ENCODE assay signal across 8 cellular contexts in the genomic region with DNA sequence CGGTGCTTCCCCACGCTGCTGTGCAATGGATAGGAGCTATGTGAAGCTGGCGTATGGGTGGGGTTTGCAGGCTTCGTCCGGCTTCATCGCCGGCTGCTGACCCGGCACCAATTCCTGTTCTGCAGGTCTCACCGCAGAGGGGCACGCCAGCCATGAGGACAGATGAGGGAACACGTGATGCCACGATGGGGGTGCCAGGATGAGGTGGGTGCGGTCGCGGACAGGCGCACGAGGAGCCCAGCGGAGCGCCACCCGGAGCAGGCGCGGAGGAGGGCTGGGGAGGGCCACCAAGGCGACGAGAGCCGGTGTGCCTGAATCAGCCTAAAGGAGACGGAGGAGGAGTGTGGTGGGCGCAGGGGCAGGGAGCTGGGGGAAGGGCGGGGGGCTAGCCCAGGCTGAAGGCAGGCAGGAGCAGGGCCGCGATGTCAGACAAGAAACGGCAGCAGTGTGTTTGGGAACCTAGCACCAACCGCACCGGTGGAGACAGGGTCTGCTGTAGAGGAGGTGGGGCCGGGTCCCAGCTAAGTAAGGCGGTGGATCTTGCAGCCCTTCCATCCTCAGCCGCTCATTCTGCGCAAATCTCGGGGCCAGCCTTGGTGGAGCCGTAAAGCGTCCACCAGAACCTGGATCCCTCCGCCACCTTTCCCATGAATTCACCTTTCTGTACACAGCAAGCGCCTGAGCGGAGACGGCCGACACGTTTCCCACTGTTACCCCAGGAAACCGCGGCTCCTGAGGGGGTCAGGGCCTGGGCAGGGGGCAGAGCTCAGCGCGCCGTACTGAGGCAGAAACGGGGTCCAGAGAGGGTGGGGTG. TPM values are rescaled to one million over a fixed set of nuclear protein-coding genes. Genes with fewer than 3 reads are reported as not detected.
A peak's percentile ranks its signal among the peaks of the same experiment; 100 is the strongest.
DNase-seq lines count a peak whose midpoint lies in the region; ATAC-seq and TF ChIP-seq lines count a peak whose summit lies in the region.

No MANE protein-coding gene starts in this region.

- peak; percentile 49 for ATAC-seq in T-helper 17 cell
- peak; percentile 39 for ATAC-seq in lung (ENCODE audit: insufficient read depth, low FRiP score)

- peak overlapping the region; percentile 4 for H3K27ac Mint-ChIP-seq in T-helper 17 cell

- H3K27ac ChIP-seq in KOPT-K1 (ENCODE audit: low read depth, low read length, poor library complexity, severe bottlenecking) (peak overlapping the region; percentile 74), duodenal mucosa (ENCODE audit: low read depth, low read length) (no peak overlapping the region), lung (ENCODE audit: low read depth in 1 of 2, low read length in 1 of 2) (no peak overlapping the region)

- DNase-seq in activated naive CD4-positive, alpha-beta T cell treated with Interleukin-2 at 50 U/mL for 16 hours: peak; percentile 24
- no peak for DNase-seq in activated naive CD4-positive, alpha-beta T cell (lab: John Stamatoyannopoulos, UW)
- DNase-seq in T-helper 17 cell (no peak), lung (ENCODE audit: low spot score) (no peak), superior temporal gyrus (ENCODE audit: extremely low spot score) (peak; percentile 47), amniotic stem cell (lab: John Stamatoyannopoulos, UW) (no peak)

- H3K4me1 ChIP-seq in duodenal mucosa (ENCODE audit: control insufficient read depth in 1 of 2, insufficient read depth in 2 of 2, low read length in 2 of 2) (peaks cover 13 to 18% of the 10 kb centered on the region in 2 donors), lung (ENCODE audit: control insufficient read depth in 2 of 2, insufficient read depth in 2 of 2, low read length in 2 of 2) (peaks cover 0 to 10% of the 10 kb centered on the region in 2 donors)

- peaks cover 7 to 11% of the 10 kb centered on the region in 2 donors for H3K27me3 ChIP-seq in duodenal mucosa (ENCODE audit: control insufficient read depth in 1 of 2, insufficient read depth in 2 of 2, low read length in 2 of 2)
- H3K27me3 ChIP-seq in lung (ENCODE audit: control insufficient read depth, insufficient read depth): no peaks in the 10 kb centered on the region

- H3K36me3 ChIP-seq in KOPT-K1 (ENCODE audit: insufficient read depth, low read length): no peaks in the 10 kb centered on the region
- H3K36me3 ChIP-seq in duodenal mucosa (ENCODE audit: control insufficient read depth in 1 of 2, insufficient read depth in 2 of 2, low read length in 2 of 2): no peaks in the 10 kb centered on the region
- H3K36me3 ChIP-seq in lung (ENCODE audit: control insufficient read depth in 2 of 2, insufficient read depth in 2 of 2, low read length in 2 of 2): no peaks in the 10 kb centered on the region

- H3K9ac ChIP-seq in duodenal mucosa (ENCODE audit: low read depth in 1 of 2, low read length in 2 of 2): peak overlapping the region; percentile 60 to 79

- peaks cover 2% of the 10 kb centered on the region for H3K36me3 Mint-ChIP-seq in T-helper 17 cell (ENCODE audit: low read depth)

- peak overlapping the region; percentile 77 to 79 for H3K4me3 ChIP-seq in duodenal mucosa (ENCODE audit: low read depth in 1 of 2, low read length in 2 of 2)
- H3K4me3 ChIP-seq in lung: no peak overlapping the region

- TF ChIP-seq CTCF in lung (IDR thresholded peaks at IDR 0.05; ENCODE audit: control extremely low read depth, extremely low read depth): no peak

- peak overlapping the region; percentile 98 for H3K4me3 Mint-ChIP-seq in T-helper 17 cell

- H3K9me3 ChIP-seq in KOPT-K1 (ENCODE audit: insufficient read depth, low read length, poor library complexity, severe bottlenecking) (no peaks in the 10 kb centered on the region), T-helper 17 cell (ENCODE audit: control insufficient read depth, low read length, poor library complexity, severe bottlenecking) (no peaks in the 10 kb centered on the region), duodenal mucosa (ENCODE audit: control insufficient read depth in 1 of 2, low read length in 2 of 2) (no peaks in the 10 kb centered on the region), lung (ENCODE audit: control insufficient read depth in 2 of 2, insufficient read depth in 1 of 2, low read length in 1 of 2) (peaks cover 0 to 4% of the 10 kb centered on the region in 2 donors)

- 1 to 2% methylated on average over 50 to 52 of the region's 52 CpGs for WGBS in lung, 2 donors

- peaks cover 17% of the 10 kb centered on the region for H3K4me1 Mint-ChIP-seq in T-helper 17 cell

- peaks cover 44% of the 10 kb centered on the region for H3K27me3 Mint-ChIP-seq in T-helper 17 cell

RNA-seq across cellular contexts. Expression of a gene that starts 17.0 kb away (rescaled TPM):
- total RNA-seq in T-helper 17 cell (under 1 TPM in 1 of 2 donors, not detected in 1; 0.70 TPM), lung (1 to 10 TPM; 1.1 to 2.8 TPM)
- 1 to 10 TPM; 3.1 to 3.7 TPM for polyA plus RNA-seq in lung

RNA-seq across cellular contexts. Expression of a gene that starts 54.0 kb away (rescaled TPM):
- total RNA-seq in T-helper 17 cell (not detected), lung (under 1 TPM; 0.28 to 0.77 TPM)
- polyA plus RNA-seq in lung: 1 to 10 TPM; 1.5 to 2.1 TPM

Comparison
In these comparisons a context has a peak if more than half of its experiments do, and no peak if none do; other contexts are left out.
1. DNase-seq: peak in activated naive CD4-positive, alpha-beta T cell treated with Interleukin-2 at 50 U/mL for 16 hours (single experiment) and superior temporal gyrus (single experiment); none in activated naive CD4-positive, alpha-beta T cell (0 of 4), T-helper 17 cell (0 of 3), lung (single experiment) and amniotic stem cell (single experiment).